In the genomic region with DNA sequence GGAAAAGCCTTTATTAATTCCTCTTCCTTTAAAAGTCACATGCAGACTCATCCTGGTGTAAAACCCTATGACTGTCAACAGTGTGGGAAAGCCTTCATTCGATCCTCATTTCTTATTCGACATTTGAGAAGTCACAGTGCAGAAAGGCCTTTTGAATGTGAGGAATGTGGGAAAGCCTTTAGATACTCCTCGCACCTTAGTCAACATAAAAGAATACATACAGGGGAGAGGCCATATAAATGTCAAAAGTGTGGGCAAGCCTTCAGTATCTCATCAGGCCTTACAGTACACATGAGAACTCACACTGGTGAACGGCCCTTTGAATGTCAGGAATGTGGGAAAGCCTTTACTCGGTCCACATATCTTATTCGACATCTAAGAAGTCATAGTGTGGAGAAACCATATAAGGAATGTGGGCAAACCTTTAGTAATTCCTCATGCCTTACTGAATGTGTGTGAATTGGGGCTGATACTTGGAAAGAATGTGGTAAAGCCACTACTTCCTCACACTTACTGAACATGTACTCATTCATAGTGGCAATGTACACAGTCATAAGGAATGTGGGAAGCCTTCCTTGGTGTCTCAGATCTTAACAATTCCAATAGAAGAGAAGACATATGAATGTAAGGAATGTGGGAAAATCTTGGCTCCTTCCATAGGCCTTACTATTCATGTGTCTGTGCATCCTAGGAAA, we compare ENCODE assay signal across 26 cellular contexts. TPM values are rescaled to one million over a fixed set of nuclear protein-coding genes. Genes with fewer than 3 reads are reported as not detected.
DNase-seq lines count a peak whose midpoint lies in the region; ATAC-seq, FAIRE-seq and TF ChIP-seq lines count a peak whose summit lies in the region.
"Had no signal": no experiment of that assay in that cellular context is flagged by ENCODE, and none has a peak within 500 bp of the region (broad histone marks: within the 10 kb centered on the region; RNA-seq: fewer than 3 reads in every experiment).

No MANE protein-coding gene starts in this region.

- FAIRE-seq in H1 (lab: Jason Lieb, UNC), result no peak
- FAIRE-seq: A204.1, pancreas had no signal

- H3K4me1 Mint-ChIP-seq in natural killer cell (peaks cover 0 to 5% of the 10 kb centered on the region in 2 donors), mesothelial cell of epicardium (no peaks in the 10 kb centered on the region)
- H3K4me1 Mint-ChIP-seq: activated CD4-positive, alpha-beta T cell treated with anti-CD3 and anti-CD28 coated beads, Interleukin-2, amount 10 ng/mL, durations not matched to agents 7 days and 5 days; naive thymus-derived CD8-positive, alpha-beta T cell; stimulated activated naive CD8-positive, alpha-beta T cell treated with anti-CD3 and anti-CD28 coated beads, Interleukin-15, amount 100 ng/mL, for 72 hours had no signal

- H3K36me3 Mint-ChIP-seq in natural killer cell, result peaks cover 77% of the 10 kb centered on the region
- H3K36me3 Mint-ChIP-seq in mesothelial cell of epicardium, result peaks cover 80% of the 10 kb centered on the region

- no peak overlapping the region for H2AK5ac ChIP-seq in H1 (ENCODE audit: low read depth, low read length)

- no peak for TF ChIP-seq EP300 in H1 (IDR thresholded peaks at IDR 0.05; ENCODE audit: borderline replicate concordance in 1 of 2, low read depth in 2 of 2, low read length in 2 of 2)

- no peak overlapping the region for H4K8ac ChIP-seq in H1 (ENCODE audit: extremely low read depth, insufficient read depth, low read length)

- H3K4me1 ChIP-seq in H1 (replicated peaks in 1 of 4; ENCODE audit: control insufficient read depth in 3 of 4, insufficient read depth in 4 of 4, low read length in 3 of 4), result no peaks in the 10 kb centered on the region
- peaks cover 0 to 3% (median 0%) of the 10 kb centered on the region in 5 donors for H3K4me1 ChIP-seq in subcutaneous abdominal adipose tissue (ENCODE audit: control insufficient read depth in 5 of 5, insufficient read depth in 5 of 5, low read length in 5 of 5)
- H3K4me1 ChIP-seq: pancreas, SJCRH30, upper lobe of right lung had no signal

- H2BK12ac ChIP-seq in H1 (ENCODE audit: low read depth, low read length), result no peak overlapping the region

- H3K27me3 Mint-ChIP-seq in natural killer cell (ENCODE audit: low read depth in 2 of 2) (no peaks in the 10 kb centered on the region), mesothelial cell of epicardium (ENCODE audit: low read depth) (no peaks in the 10 kb centered on the region)
- H3K27me3 Mint-ChIP-seq: activated CD4-positive, alpha-beta T cell treated with anti-CD3 and anti-CD28 coated beads, Interleukin-2, amount 10 ng/mL, durations not matched to agents 7 days and 5 days; naive thymus-derived CD8-positive, alpha-beta T cell; stimulated activated naive CD8-positive, alpha-beta T cell treated with anti-CD3 and anti-CD28 coated beads, Interleukin-15, amount 100 ng/mL, for 72 hours had no signal

- TF ChIP-seq CTCF in NB4 (IDR thresholded peaks at IDR 0.05; ENCODE audit: low read depth, low read length) (no peak), H1 (IDR thresholded peaks at IDR 0.05; ENCODE audit: control extremely low read depth in 1 of 3, insufficient read depth in 1 of 3, low read depth in 1 of 3, low read length in 3 of 3) (no peak), natural killer cell (IDR thresholded peaks at IDR 0.05) (no peak), mesothelial cell of epicardium (IDR thresholded peaks at IDR 0.05; ENCODE audit: unreplicated experiment) (no peak)

- TF ChIP-seq POLR2A in NB4 (IDR thresholded peaks at IDR 0.05; ENCODE audit: extremely low read depth, insufficient read length) (no peak), H1 (IDR thresholded peaks at IDR 0.05; ENCODE audit: control extremely low read depth in 1 of 2, low read depth in 2 of 2, low read length in 2 of 2) (no peak)

- 97% methylated on average over 6 of the region's 6 CpGs; no CpG with 5 or more reads in 1 of the 2 experiments for WGBS in H1 (ENCODE audit: extremely low coverage in 1 of 2, insufficient coverage in 1 of 2, insufficient read length in 1 of 2, insufficient replicate concordance in 2 of 2, low coverage in 1 of 2, low lambda C conversion rate in 2 of 2, missing lambda C conversion rate in 1 of 2), 2 experiments

- H3K9me3 ChIP-seq in H1 (ENCODE audit: insufficient read depth in 2 of 2, low read depth in 1 of 2, low read length in 1 of 2) (peaks cover 74 to 79% of the 10 kb centered on the region in 2 experiments), subcutaneous abdominal adipose tissue (ENCODE audit: control insufficient read depth in 5 of 5, low read length in 5 of 5) (peaks cover 76 to 95% (median 93%) of the 10 kb centered on the region in 5 donors)

- no peaks in the 10 kb centered on the region for H3K79me1 ChIP-seq in H1 (ENCODE audit: low read depth, low read length)

- H3K14ac ChIP-seq in H1 (ENCODE audit: insufficient read length), result no peak overlapping the region

- no peak overlapping the region for H2BK120ac ChIP-seq in H1 (replicated peaks; ENCODE audit: low read depth, low read length)

- 0 out of 4 replicates have a peak, but pooled peaks cover 0 to 6% of the 10 kb centered on the region in 2 experiments for H3K79me2 ChIP-seq in H1 (ENCODE audit: control insufficient read depth in 1 of 2, insufficient read depth in 2 of 2, low read length in 2 of 2)
- H3K79me2 ChIP-seq: hepatocyte had no signal

- H3K9ac ChIP-seq in H1 (replicated peaks in 1 of 4; ENCODE audit: extremely low read depth in 1 of 4, low read depth in 3 of 4, low read length in 3 of 4), result no peak overlapping the region
- H3K9ac ChIP-seq in subcutaneous abdominal adipose tissue (ENCODE audit: low read length in 5 of 5), result no peak overlapping the region

- CTCF ChIA-PET in H1 (lab: Charles Lee; ENCODE audit: partially characterized antibody), result no interaction called here

- H4K91ac ChIP-seq in H1 (replicated peaks; ENCODE audit: insufficient read length, low read length), result no peak overlapping the region

- no peak overlapping the region for H3K56ac ChIP-seq in H1 (replicated peaks; ENCODE audit: insufficient read length, low read depth, low read length)

- intact Hi-C loops in natural killer cell (cut with micrococcal nuclease), result no loop called here

- no peak overlapping the region for H3K4me2 ChIP-seq in H1 (ENCODE audit: insufficient read depth in 1 of 2, low read depth in 2 of 2, low read length in 2 of 2)
- H3K4me2 ChIP-seq: hepatocyte, PC-9 had no signal

- H3K27me3 ChIP-seq in H1 (replicated peaks in 1 of 4; ENCODE audit: control insufficient read depth in 3 of 4, extremely low read depth in 1 of 4, insufficient read depth in 3 of 4, low read length in 3 of 4) (no peaks in the 10 kb centered on the region), subcutaneous abdominal adipose tissue (ENCODE audit: control insufficient read depth in 5 of 5, insufficient read depth in 4 of 5, low read length in 5 of 5) (no peaks in the 10 kb centered on the region)
- H3K27me3 ChIP-seq: hepatocyte, pancreas, SJCRH30, upper lobe of right lung had no signal

- no peak overlapping the region for H2AFZ ChIP-seq in H1 (ENCODE audit: low read length)
- H2AFZ ChIP-seq: hepatocyte, PC-9 had no signal

- no peak for TF ChIP-seq RAD21 in H1 (IDR thresholded peaks at IDR 0.05 in 1 of 2, conservative IDR thresholded peaks at IDR 0.05 in 1 of 2; ENCODE audit: low read depth in 2 of 2, low read length in 2 of 2)

- H3K4ac ChIP-seq in H1 (replicated peaks; ENCODE audit: insufficient read length, low read depth, low read length), result no peak overlapping the region

- H2BK15ac ChIP-seq in H1 (ENCODE audit: low read length), result no peak overlapping the region

- no peak overlapping the region for H4K5ac ChIP-seq in H1 (ENCODE audit: insufficient read length, low read depth, low read length)

- no peak overlapping the region for H2BK20ac ChIP-seq in H1 (ENCODE audit: low read length)

- H3K4me3 Mint-ChIP-seq in natural killer cell (no peak overlapping the region), mesothelial cell of epicardium (no peak overlapping the region)
- H3K4me3 Mint-ChIP-seq: activated CD4-positive, alpha-beta T cell treated with anti-CD3 and anti-CD28 coated beads, Interleukin-2, amount 10 ng/mL, durations not matched to agents 7 days and 5 days; naive thymus-derived CD8-positive, alpha-beta T cell; stimulated activated naive CD8-positive, alpha-beta T cell treated with anti-CD3 and anti-CD28 coated beads, Interleukin-15, amount 100 ng/mL, for 72 hours; T-helper 1 cell treated with Interleukin-12 subunit alpha and Interleukin-12 subunit beta and Interleukin-4 antibody, amounts not matched to agents 30 μg/mL and 1 μg/mL, for 36 hours had no signal

- no peak overlapping the region for H3K18ac ChIP-seq in H1 (ENCODE audit: extremely low read depth, low read length)

- no peak overlapping the region for H3K27ac Mint-ChIP-seq in natural killer cell
- H3K27ac Mint-ChIP-seq in mesothelial cell of epicardium, result no peak overlapping the region
- H3K27ac Mint-ChIP-seq: activated CD4-positive, alpha-beta T cell treated with anti-CD3 and anti-CD28 coated beads, Interleukin-2, amount 10 ng/mL, durations not matched to agents 7 days and 5 days; naive thymus-derived CD8-positive, alpha-beta T cell; stimulated activated naive CD8-positive, alpha-beta T cell treated with anti-CD3 and anti-CD28 coated beads, Interleukin-15, amount 100 ng/mL, for 72 hours; T-helper 1 cell treated with Interleukin-12 subunit alpha and Interleukin-12 subunit beta and Interleukin-4 antibody, amounts not matched to agents 30 μg/mL and 1 μg/mL, for 36 hours had no signal

- no peak overlapping the region for H3K27ac ChIP-seq in H1 (ENCODE audit: low read depth, low read length)
- no peak overlapping the region for H3K27ac ChIP-seq in subcutaneous abdominal adipose tissue (ENCODE audit: low read depth, low read length)
- H3K27ac ChIP-seq: hepatocyte, pancreas, PC-9, SJCRH30, skin epidermis, upper lobe of right lung had no signal

- no peaks in the 10 kb centered on the region for H3K23me2 ChIP-seq in H1 (ENCODE audit: low read depth, low read length)

- no peak overlapping the region for H2BK5ac ChIP-seq in H1 (ENCODE audit: low read depth, low read length)

- POLR2A ChIA-PET in H1 (lab: Charles Lee; ENCODE audit: partially characterized antibody), result no interaction called here

- DNase-seq in NCI-H1417 (lab: John Stamatoyannopoulos, UW) (peak in 2 of 3 experiments; percentile 3 to 5), NCI-H1417 treated with DMSO at 0.1 percent for 48 hours (lab: John Stamatoyannopoulos, UW) (no peak), NB4 (ENCODE audit: low read depth) (peak; percentile 18), H1 (ENCODE audit: low read depth in 1 of 2, low spot score in 2 of 2) (no peak), natural killer cell (no peak), mesothelial cell of epicardium (ENCODE audit: low spot score in 2 of 2, unreplicated experiment in 2 of 2) (no peak)
- DNase-seq: activated CD4-positive, alpha-beta T cell treated with anti-CD3 and anti-CD28 coated beads, Interleukin-2, amount 10 ng/mL, durations not matched to agents 7 days and 5 days; C1 segment of cervical spinal cord; DMS153; foreskin fibroblast; islet precursor cell; naive thymus-derived CD8-positive, alpha-beta T cell; NCI-H1436 treated with DMSO at 0.1 percent for 48 hours; NCI-H82; pancreas; PC-9; stimulated activated CD4-positive, alpha-beta T cell treated with anti-CD3 and anti-CD28 coated beads, Interleukin-2, amount 100 ng/mL, for 48 hours; stimulated activated naive CD8-positive, alpha-beta T cell treated with anti-CD3 and anti-CD28 coated beads, Interleukin-15, amount 100 ng/mL, for 72 hours; upper lobe of right lung had no signal

- H3K36me3 ChIP-seq in H1 (ENCODE audit: control insufficient read depth in 2 of 4, insufficient read depth in 4 of 4, low read length in 3 of 4), result peaks cover 2 to 72% (median 42%) of the 10 kb centered on the region in 4 experiments; a peak in 7 of 8 replicates
- peaks cover 46 to 71% (median 59%) of the 10 kb centered on the region in 5 donors for H3K36me3 ChIP-seq in subcutaneous abdominal adipose tissue (ENCODE audit: control insufficient read depth in 5 of 5, insufficient read depth in 5 of 5, low read length in 5 of 5)

- ATAC-seq in HG03520 (IDR thresholded peaks at IDR 0.05; ENCODE audit: unreplicated experiment), result no peak
- ATAC-seq in natural killer cell, result no peak
- ATAC-seq: naive thymus-derived CD8-positive, alpha-beta T cell; pancreas; stimulated activated naive CD8-positive, alpha-beta T cell treated with anti-CD3 and anti-CD28 coated beads, Interleukin-15, amount 100 ng/mL, for 72 hours; upper lobe of right lung had no signal

- H3K9me3 Mint-ChIP-seq in natural killer cell, result peaks cover 17 to 34% of the 10 kb centered on the region in 2 donors
- peaks cover 74% of the 10 kb centered on the region for H3K9me3 Mint-ChIP-seq in mesothelial cell of epicardium

- H4K20me1 ChIP-seq in H1 (replicated peaks in 1 of 2; ENCODE audit: control insufficient read depth in 1 of 2, insufficient read depth in 2 of 2, low read length in 2 of 2), result no peaks in the 10 kb centered on the region

- H3K23ac ChIP-seq in H1 (ENCODE audit: insufficient read length), result no peak overlapping the region

- no peak overlapping the region for H3K4me3 ChIP-seq in NB4 (ENCODE audit: low read depth, low read length)
- H3K4me3 ChIP-seq in H1 (ENCODE audit: extremely low read depth in 1 of 4, insufficient read depth in 2 of 4, low read depth in 3 of 4, low read length in 4 of 4), result peak overlapping the region in 1 of 4 experiments; percentile 28; a peak in 1 of 8 replicates
- peak overlapping the region; percentile 23 to 67 (median 53) for H3K4me3 ChIP-seq in subcutaneous abdominal adipose tissue (ENCODE audit: low read depth in 1 of 5, low read length in 5 of 5)
- H3K4me3 ChIP-seq: hepatocyte, pancreas, SJCRH30, skin epidermis, upper lobe of right lung had no signal

RNA-seq across cellular contexts. Expression of a gene that starts 18.8 kb away (rescaled TPM):
- total RNA-seq in H1 (2021; fragmentation: NEBNext Ultra II Directional; extraction: Animal tissue kit (Norgen Biotek cat#: 25700)), result 17.6 and 19.0 TPM in 2 replicates
- 3.2 and 10.2 TPM in 2 replicates for polyA plus RNA-seq in H1 (2011; rRNA removed)
- polyA plus RNA-seq in H1 (2011; cell fraction: cytosol; rRNA removed), result 12.0 TPM
- 11.3 TPM for polyA plus RNA-seq in H1 (2011; cell fraction: nucleus; rRNA removed)
- 14.3 to 33.9 TPM (median 16.8 TPM) in 4 replicates for polyA plus RNA-seq in H1 (2012, experiment 1 of 2)
- polyA plus RNA-seq in H1 (2012, experiment 2 of 2), result 1.8 TPM
- polyA plus RNA-seq in H1 (2013, experiment 1 of 2), result 14.3 TPM
- 13.1 TPM for polyA plus RNA-seq in H1 (2013, experiment 2 of 2)
- 21.4 and 22.6 TPM in 2 replicates for polyA minus RNA-seq in H1 (2011; rRNA and poly(A)+ RNA removed)
- 14.2 TPM for polyA minus RNA-seq in H1 (2011; cell fraction: cytosol; rRNA and poly(A)+ RNA removed)
- polyA minus RNA-seq in H1 (2011; cell fraction: nucleus; rRNA and poly(A)+ RNA removed), result 27.4 TPM
- total RNA-seq in natural killer cell (10 to 100 TPM; 10.0 to 20.5 (median 11.4) TPM), mesothelial cell of epicardium (35.4 to 43.4 TPM (median 40.0 TPM) in 3 replicates)

RNA-seq across cellular contexts. Expression of a gene that starts 20.1 kb away (rescaled TPM):
- 5.9 and 7.7 TPM in 2 replicates for total RNA-seq in H1 (2021; fragmentation: NEBNext Ultra II Directional; extraction: Animal tissue kit (Norgen Biotek cat#: 25700))
- polyA plus RNA-seq in H1 (2011; rRNA removed), result 2.1 and 3.1 TPM in 2 replicates
- 4.2 TPM for polyA plus RNA-seq in H1 (2011; cell fraction: cytosol; rRNA removed)
- polyA plus RNA-seq in H1 (2011; cell fraction: nucleus; rRNA removed), result 4.1 TPM
- 3.3 to 5.1 TPM (median 4.0 TPM) in 4 replicates for polyA plus RNA-seq in H1 (2012, experiment 1 of 2)
- polyA plus RNA-seq in H1 (2012, experiment 2 of 2), result 0.22 TPM
- polyA plus RNA-seq in H1 (2013, experiment 1 of 2), result 3.4 TPM
- 3.7 TPM for polyA plus RNA-seq in H1 (2013, experiment 2 of 2)
- polyA minus RNA-seq in H1 (2011; rRNA and poly(A)+ RNA removed), result 3.2 and 4.6 TPM in 2 replicates
- polyA minus RNA-seq in H1 (2011; cell fraction: cytosol; rRNA and poly(A)+ RNA removed), result 2.9 TPM
- polyA minus RNA-seq in H1 (2011; cell fraction: nucleus; rRNA and poly(A)+ RNA removed), result 7.7 TPM
- total RNA-seq in natural killer cell (1 to 10 TPM in 2 of 3 donors, under 1 TPM in 1; 0.31 to 1.5 (median 1.2) TPM), mesothelial cell of epicardium (8.7 to 12.6 TPM (median 10.6 TPM) in 3 replicates)

RNA-seq across cellular contexts. Expression of a gene that starts 33.1 kb away (rescaled TPM):
- total RNA-seq in H1 (2021; fragmentation: NEBNext Ultra II Directional; extraction: Animal tissue kit (Norgen Biotek cat#: 25700)), result 3.3 and 3.7 TPM in 2 replicates
- polyA plus RNA-seq in H1 (2011; rRNA removed), result 1.00 and 1.0 TPM in 2 replicates
- 1.3 TPM for polyA plus RNA-seq in H1 (2011; cell fraction: cytosol; rRNA removed)
- polyA plus RNA-seq in H1 (2011; cell fraction: nucleus; rRNA removed), result 2.0 TPM
- polyA plus RNA-seq in H1 (2012, experiment 1 of 2), result 0.83 to 2.3 TPM (median 1.3 TPM) in 4 replicates
- 0.38 TPM for polyA plus RNA-seq in H1 (2012, experiment 2 of 2)
- 2.4 TPM for polyA plus RNA-seq in H1 (2013, experiment 1 of 2)
- polyA plus RNA-seq in H1 (2013, experiment 2 of 2), result 2.2 TPM
- 2.1 and 6.1 TPM in 2 replicates for polyA minus RNA-seq in H1 (2011; rRNA and poly(A)+ RNA removed)
- polyA minus RNA-seq in H1 (2011; cell fraction: cytosol; rRNA and poly(A)+ RNA removed), result 2.3 TPM
- 4.8 TPM for polyA minus RNA-seq in H1 (2011; cell fraction: nucleus; rRNA and poly(A)+ RNA removed)
- total RNA-seq in natural killer cell (10 to 100 TPM; 13.4 to 15.3 (median 15.2) TPM), mesothelial cell of epicardium (9.5 to 11.2 TPM (median 10.1 TPM) in 3 replicates)

Comparison
In these comparisons a context has a peak if more than half of its experiments do, and no peak if none do; other contexts are left out.
1. DNase-seq: peak in NCI-H1417 (2 of 3) and NB4 (single experiment); none in NCI-H1417 treated with DMSO at 0.1 percent for 48 hours (single experiment), H1 (0 of 2), natural killer cell (single experiment) and mesothelial cell of epicardium (0 of 2).